In genomic region chr17:28579526-28579925, GRCh38 we compare ENCODE assay signal across 23 cellular contexts. TPM values are rescaled to one million over a fixed set of nuclear protein-coding genes. Genes with fewer than 3 reads are reported as not detected.
DNase-seq lines count a peak whose midpoint lies in the region; ATAC-seq lines count a peak whose summit lies in the region.
"Had no signal": no experiment of that assay in that cellular context is flagged by ENCODE, and none has a peak within 500 bp of the region (broad histone marks: within the 10 kb centered on the region; RNA-seq: fewer than 3 reads in every experiment).

No MANE protein-coding gene starts in this region.

- H3K4me3 Mint-ChIP-seq in activated CD4-positive, alpha-beta T cell treated with anti-CD3 and anti-CD28 coated beads, Interleukin-2, amount 10 ng/mL, durations not matched to agents 24 days and 14 days, result peak overlapping the region; percentile 58
- H3K4me3 Mint-ChIP-seq in activated CD4-positive, alpha-beta T cell treated with anti-CD3 and anti-CD28 coated beads, Interleukin-2, amount 10 ng/mL, durations not matched to agents 7 days and 5 days, result no peak overlapping the region
- H3K4me3 Mint-ChIP-seq in stimulated activated effector memory CD8-positive, alpha-beta T cell treated with anti-CD3 and anti-CD28 coated beads, Interleukin-12 subunit alpha, Interleukin-12 subunit beta, amount 100 ng/mL, for 72 hours, result peak overlapping the region; percentile 38
- H3K4me3 Mint-ChIP-seq: effector memory CD8-positive, alpha-beta T cell; nephron progenitor cell; stimulated activated naive CD8-positive, alpha-beta T cell treated with anti-CD3 and anti-CD28 coated beads, Interleukin-15, Interleukin-2, amounts not matched to agents 100 ng/mL and 50 ng/mL, for 24 hours had no signal

- intact Hi-C loops in activated CD4-positive, alpha-beta T cell treated with anti-CD3 and anti-CD28 coated beads, Interleukin-2, amount 10 ng/mL, durations not matched to agents 24 days and 14 days (cut with micrococcal nuclease), result loop anchor here (1.0 kb wide), 1 partner anchor 20 kb away; the partner anchor contains the start of gene SPAG5

- CTCF ChIA-PET in activated CD4-positive, alpha-beta T cell treated with anti-CD3 and anti-CD28 coated beads, Interleukin-2, amount 10 ng/mL, durations not matched to agents 7 days and 5 days (lab: Charles Lee), result interaction anchor here (1.4 to 3.1 kb wide), 2 partner anchors 12 to 76 kb away, joined by 3 to 12 read pairs; no protein-coding TSS in a partner anchor

- peak overlapping the region; percentile 83 for H3K27ac Mint-ChIP-seq in activated CD4-positive, alpha-beta T cell treated with anti-CD3 and anti-CD28 coated beads, Interleukin-2, amount 10 ng/mL, durations not matched to agents 24 days and 14 days
- H3K27ac Mint-ChIP-seq in activated CD4-positive, alpha-beta T cell treated with anti-CD3 and anti-CD28 coated beads, Interleukin-2, amount 10 ng/mL, durations not matched to agents 7 days and 5 days, result no peak overlapping the region
- H3K27ac Mint-ChIP-seq in stimulated activated effector memory CD8-positive, alpha-beta T cell treated with anti-CD3 and anti-CD28 coated beads, Interleukin-12 subunit alpha, Interleukin-12 subunit beta, amount 100 ng/mL, for 72 hours, result peak overlapping the region; percentile 49
- H3K27ac Mint-ChIP-seq: effector memory CD8-positive, alpha-beta T cell; nephron progenitor cell; stimulated activated naive CD8-positive, alpha-beta T cell treated with anti-CD3 and anti-CD28 coated beads, Interleukin-15, Interleukin-2, amounts not matched to agents 100 ng/mL and 50 ng/mL, for 24 hours had no signal

- peaks cover 37% of the 10 kb centered on the region for H3K36me3 Mint-ChIP-seq in activated CD4-positive, alpha-beta T cell treated with anti-CD3 and anti-CD28 coated beads, Interleukin-2, amount 10 ng/mL, durations not matched to agents 24 days and 14 days (ENCODE audit: low read depth)
- peaks cover 41% of the 10 kb centered on the region for H3K36me3 Mint-ChIP-seq in activated CD4-positive, alpha-beta T cell treated with anti-CD3 and anti-CD28 coated beads, Interleukin-2, amount 10 ng/mL, durations not matched to agents 7 days and 5 days (ENCODE audit: low read depth)
- H3K36me3 Mint-ChIP-seq in stimulated activated effector memory CD8-positive, alpha-beta T cell treated with anti-CD3 and anti-CD28 coated beads, Interleukin-12 subunit alpha, Interleukin-12 subunit beta, amount 100 ng/mL, for 72 hours, result peaks cover 56% of the 10 kb centered on the region

- POLR2A ChIA-PET in activated CD4-positive, alpha-beta T cell treated with anti-CD3 and anti-CD28 coated beads, Interleukin-2, amount 10 ng/mL, durations not matched to agents 7 days and 5 days (lab: Charles Lee), result no interaction called here

- peaks cover 39% of the 10 kb centered on the region for H3K4me1 Mint-ChIP-seq in activated CD4-positive, alpha-beta T cell treated with anti-CD3 and anti-CD28 coated beads, Interleukin-2, amount 10 ng/mL, durations not matched to agents 24 days and 14 days
- H3K4me1 Mint-ChIP-seq in activated CD4-positive, alpha-beta T cell treated with anti-CD3 and anti-CD28 coated beads, Interleukin-2, amount 10 ng/mL, durations not matched to agents 7 days and 5 days, result peaks cover 46% of the 10 kb centered on the region
- peaks cover 50% of the 10 kb centered on the region for H3K4me1 Mint-ChIP-seq in stimulated activated effector memory CD8-positive, alpha-beta T cell treated with anti-CD3 and anti-CD28 coated beads, Interleukin-12 subunit alpha, Interleukin-12 subunit beta, amount 100 ng/mL, for 72 hours

- H3K27me3 Mint-ChIP-seq in activated CD4-positive, alpha-beta T cell treated with anti-CD3 and anti-CD28 coated beads, Interleukin-2, amount 10 ng/mL, durations not matched to agents 24 days and 14 days, result no peaks in the 10 kb centered on the region
- H3K27me3 Mint-ChIP-seq in activated CD4-positive, alpha-beta T cell treated with anti-CD3 and anti-CD28 coated beads, Interleukin-2, amount 10 ng/mL, durations not matched to agents 7 days and 5 days, result no peaks in the 10 kb centered on the region
- H3K27me3 Mint-ChIP-seq: effector memory CD8-positive, alpha-beta T cell; stimulated activated naive CD8-positive, alpha-beta T cell treated with anti-CD3 and anti-CD28 coated beads, Interleukin-15, Interleukin-2, amounts not matched to agents 100 ng/mL and 50 ng/mL, for 24 hours had no signal

- H3K9me3 Mint-ChIP-seq in activated CD4-positive, alpha-beta T cell treated with anti-CD3 and anti-CD28 coated beads, Interleukin-2, amount 10 ng/mL, durations not matched to agents 24 days and 14 days, result no peaks in the 10 kb centered on the region
- no peaks in the 10 kb centered on the region for H3K9me3 Mint-ChIP-seq in activated CD4-positive, alpha-beta T cell treated with anti-CD3 and anti-CD28 coated beads, Interleukin-2, amount 10 ng/mL, durations not matched to agents 7 days and 5 days
- H3K9me3 Mint-ChIP-seq in stimulated activated effector memory CD8-positive, alpha-beta T cell treated with anti-CD3 and anti-CD28 coated beads, Interleukin-12 subunit alpha, Interleukin-12 subunit beta, amount 100 ng/mL, for 72 hours, result no peaks in the 10 kb centered on the region
- H3K9me3 Mint-ChIP-seq: effector memory CD8-positive, alpha-beta T cell; nephron progenitor cell; stimulated activated naive CD8-positive, alpha-beta T cell treated with anti-CD3 and anti-CD28 coated beads, Interleukin-15, Interleukin-2, amounts not matched to agents 100 ng/mL and 50 ng/mL, for 24 hours had no signal

- peak; percentile 77 for DNase-seq in activated CD4-positive, alpha-beta T cell treated with anti-CD3 and anti-CD28 coated beads, Interleukin-2, amount 10 ng/mL, durations not matched to agents 24 days and 14 days
- DNase-seq in activated CD4-positive, alpha-beta T cell treated with anti-CD3 and anti-CD28 coated beads, Interleukin-2, amount 10 ng/mL, durations not matched to agents 7 days and 5 days, result no peak
- DNase-seq in stimulated activated CD4-positive, alpha-beta T cell treated with anti-CD3 and anti-CD28 coated beads, Interleukin-1b, Interleukin-23, amount 100 ng/mL, for 48 hours, result peak; percentile 40
- no peak for DNase-seq in stimulated activated CD4-positive, alpha-beta T cell treated with anti-CD3 and anti-CD28 coated beads, Interleukin-2, amount 100 ng/mL, for 48 hours
- peak; percentile 59 to 61 for DNase-seq in activated T-cell treated with anti-CD3 and anti-CD28 coated beads, Interleukin-2, amount 50 U/mL, for 48 hours
- peak; percentile 35 to 78 for DNase-seq in stimulated activated effector memory CD8-positive, alpha-beta T cell treated with anti-CD3 and anti-CD28 coated beads, Interleukin-12 subunit alpha, Interleukin-12 subunit beta, amount 100 ng/mL, for 72 hours (ENCODE audit: low spot score in 2 of 2)
- DNase-seq in amygdala (lab: John Stamatoyannopoulos, UW), result no peak
- DNase-seq: caudate nucleus; COR-L47; effector memory CD8-positive, alpha-beta T cell; erythroblast; HCEC 1CT; IMR-90; left colon; mammary epithelial cell; NCI-H1436 treated with DMSO at 0.1 percent for 48 hours; NCI-H748 treated with DMSO at 0.1 percent for 48 hours; nephron progenitor cell; Right ventricle myocardium superior; sigmoid colon had no signal

- ATAC-seq in stimulated activated effector memory CD8-positive, alpha-beta T cell treated with anti-CD3 and anti-CD28 coated beads, Interleukin-12 subunit alpha, Interleukin-12 subunit beta, amount 100 ng/mL, for 72 hours, result peak; percentile 84
- ATAC-seq in HG02938 (IDR thresholded peaks at IDR 0.05; ENCODE audit: unreplicated experiment), result no peak
- ATAC-seq: effector memory CD8-positive, alpha-beta T cell; left colon; Panc1 had no signal

RNA-seq across cellular contexts. Expression of gene ALDOC, which starts 2.8 kb away (rescaled TPM):
- total RNA-seq in activated CD4-positive, alpha-beta T cell treated with anti-CD3 and anti-CD28 coated beads, Interleukin-2, amount 10 ng/mL, durations not matched to agents 24 days and 14 days, result 70.2 and 72.9 TPM in 2 replicates
- 10 to 100 TPM; 61.4 to 63.4 TPM for total RNA-seq in activated CD4-positive, alpha-beta T cell treated with anti-CD3 and anti-CD28 coated beads, Interleukin-2, amount 10 ng/mL, durations not matched to agents 7 days and 5 days

RNA-seq across cellular contexts. Expression of gene PIGS, which starts 8.2 kb away (rescaled TPM):
- total RNA-seq in activated CD4-positive, alpha-beta T cell treated with anti-CD3 and anti-CD28 coated beads, Interleukin-2, amount 10 ng/mL, durations not matched to agents 24 days and 14 days, result 65.8 and 70.9 TPM in 2 replicates
- total RNA-seq in activated CD4-positive, alpha-beta T cell treated with anti-CD3 and anti-CD28 coated beads, Interleukin-2, amount 10 ng/mL, durations not matched to agents 7 days and 5 days, result 10 to 100 TPM; 61.7 to 62.6 TPM

RNA-seq across cellular contexts. Expression of gene SPAG5, which starts 19.3 kb away (rescaled TPM):
- 89.6 and 91.3 TPM in 2 replicates for total RNA-seq in activated CD4-positive, alpha-beta T cell treated with anti-CD3 and anti-CD28 coated beads, Interleukin-2, amount 10 ng/mL, durations not matched to agents 24 days and 14 days
- total RNA-seq in activated CD4-positive, alpha-beta T cell treated with anti-CD3 and anti-CD28 coated beads, Interleukin-2, amount 10 ng/mL, durations not matched to agents 7 days and 5 days, result 100 to 1,000 TPM; 139 to 147 TPM

RNA-seq across cellular contexts. Expression of gene UNC119, which starts 27.1 kb away (rescaled TPM):
- 59.8 and 60.2 TPM in 2 replicates for total RNA-seq in activated CD4-positive, alpha-beta T cell treated with anti-CD3 and anti-CD28 coated beads, Interleukin-2, amount 10 ng/mL, durations not matched to agents 24 days and 14 days
- total RNA-seq in activated CD4-positive, alpha-beta T cell treated with anti-CD3 and anti-CD28 coated beads, Interleukin-2, amount 10 ng/mL, durations not matched to agents 7 days and 5 days, result 10 to 100 TPM; 38.6 to 46.6 TPM

RNA-seq across cellular contexts. Expression of gene RSKR, which starts 34.5 kb away (rescaled TPM):
- total RNA-seq in activated CD4-positive, alpha-beta T cell treated with anti-CD3 and anti-CD28 coated beads, Interleukin-2, amount 10 ng/mL, durations not matched to agents 24 days and 14 days, result 40.8 and 43.8 TPM in 2 replicates
- 10 to 100 TPM; 18.4 to 20.6 TPM for total RNA-seq in activated CD4-positive, alpha-beta T cell treated with anti-CD3 and anti-CD28 coated beads, Interleukin-2, amount 10 ng/mL, durations not matched to agents 7 days and 5 days

Comparison
In these comparisons a context has a peak if more than half of its experiments do, and no peak if none do; other contexts are left out.
1. DNase-seq: peak in activated CD4-positive, alpha-beta T cell treated with anti-CD3 and anti-CD28 coated beads, Interleukin-2, amount 10 ng/mL, durations not matched to agents 24 days and 14 days (single experiment), stimulated activated CD4-positive, alpha-beta T cell treated with anti-CD3 and anti-CD28 coated beads, Interleukin-1b, Interleukin-23, amount 100 ng/mL, for 48 hours (single experiment), activated T-cell treated with anti-CD3 and anti-CD28 coated beads, Interleukin-2, amount 50 U/mL, for 48 hours (2 of 2) and stimulated activated effector memory CD8-positive, alpha-beta T cell treated with anti-CD3 and anti-CD28 coated beads, Interleukin-12 subunit alpha, Interleukin-12 subunit beta, amount 100 ng/mL, for 72 hours (2 of 2); none in activated CD4-positive, alpha-beta T cell treated with anti-CD3 and anti-CD28 coated beads, Interleukin-2, amount 10 ng/mL, durations not matched to agents 7 days and 5 days (single experiment), stimulated activated CD4-positive, alpha-beta T cell treated with anti-CD3 and anti-CD28 coated beads, Interleukin-2, amount 100 ng/mL, for 48 hours (0 of 2) and amygdala (0 of 56).